Comparison of ENCODE assay signal across 8 cellular contexts in the genomic region with DNA sequence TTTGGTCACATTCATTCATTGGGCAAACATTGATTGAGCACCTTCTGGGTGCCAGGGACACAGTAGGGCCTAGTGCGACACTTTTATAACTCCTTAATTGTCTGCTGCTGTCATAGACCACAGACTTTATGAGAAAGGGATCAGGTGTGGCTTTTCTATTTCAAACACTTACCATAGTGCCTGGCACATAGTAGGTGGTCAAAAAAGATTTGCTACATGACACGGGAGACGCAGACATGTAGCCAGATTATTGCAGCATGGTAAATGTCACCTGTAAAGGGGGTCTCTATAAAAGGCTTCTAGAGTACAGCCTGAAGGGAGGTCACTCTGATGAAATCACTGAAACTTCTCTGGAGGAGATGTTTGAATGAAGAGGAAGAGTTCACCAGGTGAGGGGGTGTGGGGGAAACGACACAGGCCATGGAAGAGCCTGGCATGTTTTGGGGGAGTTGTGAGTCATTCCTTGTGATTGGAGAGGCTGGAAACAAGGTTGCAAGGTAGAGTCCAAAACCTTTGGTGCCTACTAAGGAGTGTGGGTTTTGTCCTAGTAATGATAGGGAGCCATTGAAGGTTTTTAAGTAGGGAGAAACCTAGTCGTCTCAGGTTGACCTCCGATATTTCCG. TPM values are rescaled to one million over a fixed set of nuclear protein-coding genes. Genes with fewer than 3 reads are reported as not detected.
A peak's percentile ranks its signal among the peaks of the same experiment; 100 is the strongest.
DNase-seq lines count a peak whose midpoint lies in the region; ATAC-seq, FAIRE-seq and TF ChIP-seq lines count a peak whose summit lies in the region.

No MANE protein-coding gene starts in this region.

- BruUV-seq in HepG2 (replicated peaks; lab: Mats Ljungman, UMichigan), result no TSS peak

- no peaks in the 10 kb centered on the region for H3K27me3 ChIP-seq in HepG2 (ENCODE audit: control insufficient read depth in 1 of 2, insufficient read depth in 2 of 2, low read length in 2 of 2)
- no peaks in the 10 kb centered on the region for H3K27me3 ChIP-seq in right lobe of liver
- no peaks in the 10 kb centered on the region for H3K27me3 ChIP-seq in mucosa of stomach (ENCODE audit: control insufficient read depth, insufficient read depth, low read length)
- H3K27me3 ChIP-seq in vagina, result no peaks in the 10 kb centered on the region

- H3K36me3 Mint-ChIP-seq in activated naive CD8-positive, alpha-beta T cell treated with anti-CD3 and anti-CD28 coated beads for 36 hours, result peaks cover 11% of the 10 kb centered on the region

- WGBS in HepG2 (ENCODE audit: low lambda C conversion rate), result 99% methylated on average over 7 of the region's 7 CpGs
- 62% methylated on average over 7 of the region's 7 CpGs for WGBS in right lobe of liver (ENCODE audit: insufficient coverage, low coverage, low lambda C conversion rate, missing lambda C conversion rate)

- POLR2A ChIA-PET in HepG2 (lab: Yijun Ruan, JAX), result interaction anchor here (1.1 to 2.5 kb wide), 11 partner anchors 12 to 214 kb away, joined by 3 to 28 read pairs (median 5); partner anchors contain the start of gene LRRC59

- H3K27me3 Mint-ChIP-seq in activated naive CD8-positive, alpha-beta T cell treated with anti-CD3 and anti-CD28 coated beads for 36 hours, result no peaks in the 10 kb centered on the region

- peaks cover 3% of the 10 kb centered on the region for H3K79me2 ChIP-seq in HepG2 (ENCODE audit: insufficient read depth, low read length)

- no peak for DNase-seq in HepG2 (ENCODE audit: low spot score)
- DNase-seq in right lobe of liver, result no peak
- DNase-seq in activated naive CD8-positive, alpha-beta T cell treated with anti-CD3 and anti-CD28 coated beads for 36 hours, result no peak
- DNase-seq in vagina (ENCODE audit: extremely low spot score in 2 of 2), result no peak
- DNase-seq in UCSD-AML1 (lab: John Stamatoyannopoulos, UW; ENCODE audit: unreplicated experiment), result no peak
- DNase-seq in EL, result no peak
- DNase-seq in left ventricle myocardium superior, result no peak

- intact Hi-C loops in HepG2 (cut with micrococcal nuclease; ENCODE audit: unreplicated experiment) (no loop called here), right lobe of liver (cut with DNase I) (loop anchor here in 1 of 2 donors (10.0 kb wide), 1 partner anchor 125 kb away; no protein-coding TSS in a partner anchor), vagina (cut with DNase I) (loop anchor here (5.0 to 10.0 kb wide), 2 partner anchors 62 to 365 kb away; no protein-coding TSS in a partner anchor), left ventricle myocardium superior (cut with micrococcal nuclease) (loop anchor here (5.0 to 10.0 kb wide), 2 partner anchors 62 to 145 kb away; no protein-coding TSS in a partner anchor)

- ATAC-seq in HepG2 (no peak), right lobe of liver (no peak), left ventricle myocardium superior (no peak)

- peak overlapping the region; percentile 83 for H3K27ac Mint-ChIP-seq in activated naive CD8-positive, alpha-beta T cell treated with anti-CD3 and anti-CD28 coated beads for 36 hours

- peaks cover 26% of the 10 kb centered on the region for H3K4me1 Mint-ChIP-seq in activated naive CD8-positive, alpha-beta T cell treated with anti-CD3 and anti-CD28 coated beads for 36 hours

- H3K9me3 Mint-ChIP-seq in activated naive CD8-positive, alpha-beta T cell treated with anti-CD3 and anti-CD28 coated beads for 36 hours, result no peaks in the 10 kb centered on the region

- TF ChIP-seq POLR2A in HepG2 (IDR thresholded peaks at IDR 0.05; ENCODE audit: insufficient read depth in 1 of 2, low read depth in 2 of 2, low read length in 2 of 2) (no peak), right lobe of liver (IDR thresholded peaks at IDR 0.05) (no peak), vagina (IDR thresholded peaks at IDR 0.05) (no peak)

- in situ Hi-C loops in HepG2 (cut with HindIII; ENCODE audit: extremely low pct_ligation_motif_present, low pct_unique_long_range_greater_than_20kb), result loop anchor here (5.0 kb wide), 2 partner anchors 147 to 217 kb away; no protein-coding TSS in a partner anchor

- H3K36me3 ChIP-seq in HepG2 (replicated peaks in 1 of 2; ENCODE audit: control insufficient read depth in 1 of 2, insufficient read depth in 2 of 2, low read length in 2 of 2) (peaks cover 9 to 19% of the 10 kb centered on the region in 2 experiments; a peak in 4 of 5 replicates), right lobe of liver (peaks cover 0 to 19% (median 5%) of the 10 kb centered on the region in 4 donors), mucosa of stomach (ENCODE audit: control insufficient read depth, insufficient read depth, low read length) (no peaks in the 10 kb centered on the region), vagina (peaks cover 0 to 13% of the 10 kb centered on the region in 2 donors)

- H3K4me3 Mint-ChIP-seq in activated naive CD8-positive, alpha-beta T cell treated with anti-CD3 and anti-CD28 coated beads for 36 hours, result peak overlapping the region; percentile 92

- H3K4me3 ChIP-seq in HepG2 (replicated peaks in 1 of 3; ENCODE audit: insufficient read depth in 1 of 3, low read depth in 2 of 3, low read length in 3 of 3) (no peak overlapping the region), right lobe of liver (no peak overlapping the region), mucosa of stomach (ENCODE audit: low read length) (no peak overlapping the region), vagina (peak overlapping the region; percentile 60 to 81)

- H3K9me3 ChIP-seq in HepG2 (ENCODE audit: low read length) (no peaks in the 10 kb centered on the region), right lobe of liver (no peaks in the 10 kb centered on the region), mucosa of stomach (ENCODE audit: control insufficient read depth, low read length) (no peaks in the 10 kb centered on the region), vagina (no peaks in the 10 kb centered on the region)

- no peak for TF ChIP-seq EP300 in HepG2 (IDR thresholded peaks at IDR 0.05; ENCODE audit: low read depth in 2 of 2, low read length in 2 of 2)
- TF ChIP-seq EP300 in HepG2 (CRISPR knock-in tag; IDR thresholded peaks at IDR 0.05; ENCODE audit: borderline replicate concordance), result no peak

- no peak overlapping the region for H2AFZ ChIP-seq in HepG2 (ENCODE audit: low read length)

- TF ChIP-seq CTCF in HepG2 (CRISPR knock-in tag; IDR thresholded peaks at IDR 0.05) (no peak), right lobe of liver (IDR thresholded peaks at IDR 0.05) (no peak), vagina (IDR thresholded peaks at IDR 0.05) (no peak)

- H3K9ac ChIP-seq in HepG2 (ENCODE audit: insufficient read depth, low read depth, low read length) (no peak overlapping the region), mucosa of stomach (ENCODE audit: low read length) (peak overlapping the region; percentile 33)

- no peak overlapping the region for H3K27ac ChIP-seq in HepG2 (ENCODE audit: extremely low read length, insufficient read depth, low read length)
- peak overlapping the region in 1 of 3 donors; percentile 6 for H3K27ac ChIP-seq in right lobe of liver
- peak overlapping the region; percentile 80 for H3K27ac ChIP-seq in vagina

- no peak for TF ChIP-seq RAD21 in HepG2 (CRISPR knock-in tag; IDR thresholded peaks at IDR 0.05)

- no peak for FAIRE-seq in HepG2 (lab: Jason Lieb, UNC)

- H3K4me1 ChIP-seq in HepG2 (ENCODE audit: insufficient read depth, low read length) (peaks cover 50% of the 10 kb centered on the region), right lobe of liver (peaks cover 0 to 41% (median 13%) of the 10 kb centered on the region in 4 donors), mucosa of stomach (ENCODE audit: control insufficient read depth, insufficient read depth, low read length) (peaks cover 30% of the 10 kb centered on the region), vagina (peaks cover 29% of the 10 kb centered on the region)

- peak overlapping the region; percentile 94 for H3K4me2 ChIP-seq in HepG2 (ENCODE audit: low read depth, low read length)

- H4K20me1 ChIP-seq in HepG2 (ENCODE audit: insufficient read depth, low read length), result peaks cover 4% of the 10 kb centered on the region; the same call in 1 of the 2 replicates

- CTCF ChIA-PET in HepG2 (lab: Yijun Ruan, JAX; ENCODE audit: low intra/inter-chr PET ratio, low total read pairs), result interaction anchor here (2.5 to 3.0 kb wide), 3 partner anchors 52 to 118 kb away, joined by 20 to 43 read pairs (median 20); partner anchors contain the start of gene LRRC59

RNA-seq across cellular contexts. Expression of gene RSAD1, which starts 1.6 kb away (rescaled TPM):
- total RNA-seq in HepG2 (2016; rRNA removed; fragmentation: Illumina TruSeq; extraction: Trizol), result 16.0 and 22.7 TPM in 2 replicates
- total RNA-seq in HepG2 (2016; cell fraction: cytosol; rRNA removed; fragmentation: Illumina TruSeq; extraction: Trizol; ENCODE audit: low read depth), result 7.3 and 10.0 TPM in 2 replicates
- 16.9 and 22.5 TPM in 2 replicates for total RNA-seq in HepG2 (2016; cell fraction: insoluble cytoplasmic fraction; rRNA removed; fragmentation: Illumina TruSeq; extraction: Trizol)
- total RNA-seq in HepG2 (2016; cell fraction: membrane; rRNA removed; fragmentation: Illumina TruSeq; extraction: Trizol), result 13.4 and 14.3 TPM in 2 replicates
- 30.4 and 33.5 TPM in 2 replicates for total RNA-seq in HepG2 (2016; cell fraction: nucleus; rRNA removed; fragmentation: Illumina TruSeq; extraction: Trizol)
- polyA plus RNA-seq in HepG2 (2011; rRNA removed), result 27.7 and 36.1 TPM in 2 replicates
- 18.4 and 20.0 TPM in 2 replicates for polyA plus RNA-seq in HepG2 (2011; cell fraction: cytosol; rRNA removed)
- 105 and 113 TPM in 2 replicates for polyA plus RNA-seq in HepG2 (2011; cell fraction: nucleus; rRNA removed)
- 23.6 and 33.3 TPM in 2 replicates for polyA plus RNA-seq in HepG2 (2012)
- polyA plus RNA-seq in HepG2 (2016; cell fraction: cytosol; fragmentation: Illumina TruSeq; extraction: Trizol; ENCODE audit: low read depth), result 5.4 and 6.8 TPM in 2 replicates
- polyA plus RNA-seq in HepG2 (2016; cell fraction: insoluble cytoplasmic fraction; fragmentation: Illumina TruSeq; extraction: Trizol; ENCODE audit: low read depth), result 26.1 and 30.3 TPM in 2 replicates
- 12.5 and 12.8 TPM in 2 replicates for polyA plus RNA-seq in HepG2 (2016; cell fraction: membrane; fragmentation: Illumina TruSeq; extraction: Trizol; ENCODE audit: low read depth)
- polyA plus RNA-seq in HepG2 (2016; cell fraction: nucleus; fragmentation: Illumina TruSeq; extraction: Trizol; ENCODE audit: insufficient read depth, low read depth), result 76.0 and 77.9 TPM in 2 replicates
- polyA minus RNA-seq in HepG2 (2011; rRNA and poly(A)+ RNA removed; ENCODE audit: low replicate concordance), result 18.5 and 34.3 TPM in 2 replicates
- polyA minus RNA-seq in HepG2 (2011; cell fraction: cytosol; rRNA and poly(A)+ RNA removed), result 8.6 and 9.4 TPM in 2 replicates
- 53.4 and 55.7 TPM in 2 replicates for polyA minus RNA-seq in HepG2 (2011; cell fraction: nucleus; rRNA and poly(A)+ RNA removed)
- total RNA-seq in right lobe of liver, result 10 to 100 TPM; 17.9 to 26.6 (median 23.4) TPM
- total RNA-seq in activated naive CD8-positive, alpha-beta T cell treated with anti-CD3 and anti-CD28 coated beads for 36 hours, result 10 to 100 TPM; 36.5 to 37.0 TPM
- 37.3 TPM for total RNA-seq in vagina
- 55.9 TPM for total RNA-seq in left ventricle myocardium superior

RNA-seq across cellular contexts. Expression of gene CHAD, which starts 11.6 kb away (rescaled TPM):
- not detected in 2 replicates for total RNA-seq in HepG2 (2016; rRNA removed; fragmentation: Illumina TruSeq; extraction: Trizol)
- not detected in 2 replicates for total RNA-seq in HepG2 (2016; cell fraction: cytosol; rRNA removed; fragmentation: Illumina TruSeq; extraction: Trizol; ENCODE audit: low read depth)
- 0.09 TPM in 1 of 2 replicates, not detected in the other for total RNA-seq in HepG2 (2016; cell fraction: insoluble cytoplasmic fraction; rRNA removed; fragmentation: Illumina TruSeq; extraction: Trizol)
- not detected in 2 replicates for total RNA-seq in HepG2 (2016; cell fraction: membrane; rRNA removed; fragmentation: Illumina TruSeq; extraction: Trizol)
- not detected in 2 replicates for total RNA-seq in HepG2 (2016; cell fraction: nucleus; rRNA removed; fragmentation: Illumina TruSeq; extraction: Trizol)
- polyA plus RNA-seq in HepG2 (2011; rRNA removed), result 1.4 and 2.2 TPM in 2 replicates
- polyA plus RNA-seq in HepG2 (2011; cell fraction: cytosol; rRNA removed), result 0.56 and 1.1 TPM in 2 replicates
- polyA plus RNA-seq in HepG2 (2011; cell fraction: nucleus; rRNA removed), result 7.9 and 10.0 TPM in 2 replicates
- polyA plus RNA-seq in HepG2 (2012), result 4.3 and 5.0 TPM in 2 replicates
- not detected in 2 replicates for polyA plus RNA-seq in HepG2 (2016; cell fraction: cytosol; fragmentation: Illumina TruSeq; extraction: Trizol; ENCODE audit: low read depth)
- polyA plus RNA-seq in HepG2 (2016; cell fraction: insoluble cytoplasmic fraction; fragmentation: Illumina TruSeq; extraction: Trizol; ENCODE audit: low read depth), result not detected in 2 replicates
- not detected in 2 replicates for polyA plus RNA-seq in HepG2 (2016; cell fraction: membrane; fragmentation: Illumina TruSeq; extraction: Trizol; ENCODE audit: low read depth)
- 1.1 TPM in 1 of 2 replicates, not detected in the other for polyA plus RNA-seq in HepG2 (2016; cell fraction: nucleus; fragmentation: Illumina TruSeq; extraction: Trizol; ENCODE audit: insufficient read depth, low read depth)
- 0.07 and 1.3 TPM in 2 replicates for polyA minus RNA-seq in HepG2 (2011; rRNA and poly(A)+ RNA removed; ENCODE audit: low replicate concordance)
- polyA minus RNA-seq in HepG2 (2011; cell fraction: cytosol; rRNA and poly(A)+ RNA removed), result not detected in 2 replicates
- 0.64 and 0.87 TPM in 2 replicates for polyA minus RNA-seq in HepG2 (2011; cell fraction: nucleus; rRNA and poly(A)+ RNA removed)
- total RNA-seq in right lobe of liver, result 10 to 100 TPM in 2 of 6 experiments, 1 to 10 TPM in 4; 1.0 to 11.3 (median 3.8) TPM
- total RNA-seq in activated naive CD8-positive, alpha-beta T cell treated with anti-CD3 and anti-CD28 coated beads for 36 hours, result not detected
- total RNA-seq in vagina, result not detected
- 0.32 TPM for total RNA-seq in left ventricle myocardium superior

RNA-seq across cellular contexts. Expression of gene MYCBPAP, which starts 28.0 kb away (rescaled TPM):
- total RNA-seq in HepG2 (2016; rRNA removed; fragmentation: Illumina TruSeq; extraction: Trizol) (0.24 and 0.36 TPM in 2 replicates), right lobe of liver (under 1 TPM in 1 of 6 experiments, not detected in 5; 0.51 TPM), vagina (not detected), left ventricle myocardium superior (0.55 TPM)
- total RNA-seq in HepG2 (2016; cell fraction: cytosol; rRNA removed; fragmentation: Illumina TruSeq; extraction: Trizol; ENCODE audit: low read depth), result not detected in 2 replicates
- 0.09 and 0.32 TPM in 2 replicates for total RNA-seq in HepG2 (2016; cell fraction: insoluble cytoplasmic fraction; rRNA removed; fragmentation: Illumina TruSeq; extraction: Trizol)
- total RNA-seq in HepG2 (2016; cell fraction: membrane; rRNA removed; fragmentation: Illumina TruSeq; extraction: Trizol), result 0.41 TPM in 1 of 2 replicates, not detected in the other
- 0.47 and 1.0 TPM in 2 replicates for total RNA-seq in HepG2 (2016; cell fraction: nucleus; rRNA removed; fragmentation: Illumina TruSeq; extraction: Trizol)
- polyA plus RNA-seq in HepG2 (2011; rRNA removed), result 0.18 and 0.22 TPM in 2 replicates
- polyA plus RNA-seq in HepG2 (2011; cell fraction: cytosol; rRNA removed), result 0.12 and 0.13 TPM in 2 replicates
- polyA plus RNA-seq in HepG2 (2011; cell fraction: nucleus; rRNA removed), result 0.69 and 1.0 TPM in 2 replicates
- 0.48 and 0.56 TPM in 2 replicates for polyA plus RNA-seq in HepG2 (2012)
- polyA plus RNA-seq in HepG2 (2016; cell fraction: cytosol; fragmentation: Illumina TruSeq; extraction: Trizol; ENCODE audit: low read depth), result not detected in 2 replicates
- 0.36 and 0.41 TPM in 2 replicates for polyA plus RNA-seq in HepG2 (2016; cell fraction: insoluble cytoplasmic fraction; fragmentation: Illumina TruSeq; extraction: Trizol; ENCODE audit: low read depth)
- polyA plus RNA-seq in HepG2 (2016; cell fraction: membrane; fragmentation: Illumina TruSeq; extraction: Trizol; ENCODE audit: low read depth), result 0.07 TPM in 1 of 2 replicates, not detected in the other
- polyA plus RNA-seq in HepG2 (2016; cell fraction: nucleus; fragmentation: Illumina TruSeq; extraction: Trizol; ENCODE audit: insufficient read depth, low read depth), result 0.93 and 1.1 TPM in 2 replicates
- 0.33 TPM in 1 of 2 replicates, not detected in the other for polyA minus RNA-seq in HepG2 (2011; rRNA and poly(A)+ RNA removed; ENCODE audit: low replicate concordance)
- polyA minus RNA-seq in HepG2 (2011; cell fraction: cytosol; rRNA and poly(A)+ RNA removed), result not detected in 2 replicates
- 0.52 and 0.75 TPM in 2 replicates for polyA minus RNA-seq in HepG2 (2011; cell fraction: nucleus; rRNA and poly(A)+ RNA removed)
- total RNA-seq in activated naive CD8-positive, alpha-beta T cell treated with anti-CD3 and anti-CD28 coated beads for 36 hours, result 1 to 10 TPM in 1 of 2 experiments, under 1 TPM in 1; 0.56 to 1.1 TPM

RNA-seq across cellular contexts. Expression of gene EPN3, which starts 52.3 kb away (rescaled TPM):
- 0.41 and 0.95 TPM in 2 replicates for total RNA-seq in HepG2 (2016; rRNA removed; fragmentation: Illumina TruSeq; extraction: Trizol)
- total RNA-seq in HepG2 (2016; cell fraction: cytosol; rRNA removed; fragmentation: Illumina TruSeq; extraction: Trizol; ENCODE audit: low read depth), result 0.88 and 1.1 TPM in 2 replicates
- total RNA-seq in HepG2 (2016; cell fraction: insoluble cytoplasmic fraction; rRNA removed; fragmentation: Illumina TruSeq; extraction: Trizol), result 0.54 and 0.71 TPM in 2 replicates
- total RNA-seq in HepG2 (2016; cell fraction: membrane; rRNA removed; fragmentation: Illumina TruSeq; extraction: Trizol), result 0.90 and 1.3 TPM in 2 replicates
- total RNA-seq in HepG2 (2016; cell fraction: nucleus; rRNA removed; fragmentation: Illumina TruSeq; extraction: Trizol), result 1.1 and 1.6 TPM in 2 replicates
- polyA plus RNA-seq in HepG2 (2011; rRNA removed), result 0.05 and 0.11 TPM in 2 replicates
- polyA plus RNA-seq in HepG2 (2011; cell fraction: cytosol; rRNA removed), result 0.04 and 0.09 TPM in 2 replicates
- polyA plus RNA-seq in HepG2 (2011; cell fraction: nucleus; rRNA removed), result 0.23 and 0.35 TPM in 2 replicates
- polyA plus RNA-seq in HepG2 (2012), result 0.09 and 0.15 TPM in 2 replicates
- 0.40 and 0.55 TPM in 2 replicates for polyA plus RNA-seq in HepG2 (2016; cell fraction: cytosol; fragmentation: Illumina TruSeq; extraction: Trizol; ENCODE audit: low read depth)
- 1.2 and 1.4 TPM in 2 replicates for polyA plus RNA-seq in HepG2 (2016; cell fraction: insoluble cytoplasmic fraction; fragmentation: Illumina TruSeq; extraction: Trizol; ENCODE audit: low read depth)
- polyA plus RNA-seq in HepG2 (2016; cell fraction: membrane; fragmentation: Illumina TruSeq; extraction: Trizol; ENCODE audit: low read depth), result 0.73 and 0.91 TPM in 2 replicates
- polyA plus RNA-seq in HepG2 (2016; cell fraction: nucleus; fragmentation: Illumina TruSeq; extraction: Trizol; ENCODE audit: insufficient read depth, low read depth), result 1.2 and 1.7 TPM in 2 replicates
- 0.35 and 1.4 TPM in 2 replicates for polyA minus RNA-seq in HepG2 (2011; rRNA and poly(A)+ RNA removed; ENCODE audit: low replicate concordance)
- 0.20 and 0.53 TPM in 2 replicates for polyA minus RNA-seq in HepG2 (2011; cell fraction: cytosol; rRNA and poly(A)+ RNA removed)
- 1.1 and 3.2 TPM in 2 replicates for polyA minus RNA-seq in HepG2 (2011; cell fraction: nucleus; rRNA and poly(A)+ RNA removed)
- under 1 TPM in 2 of 6 experiments, not detected in 4; 0.06 to 0.27 TPM for total RNA-seq in right lobe of liver
- not detected for total RNA-seq in activated naive CD8-positive, alpha-beta T cell treated with anti-CD3 and anti-CD28 coated beads for 36 hours
- total RNA-seq in vagina, result 21.9 TPM
- 33.4 TPM for total RNA-seq in left ventricle myocardium superior

RNA-seq across cellular contexts. Expression of gene ACSF2, which starts 54.2 kb away (rescaled TPM):
- total RNA-seq in HepG2 (2016; rRNA removed; fragmentation: Illumina TruSeq; extraction: Trizol) (32.0 and 87.3 TPM in 2 replicates), right lobe of liver (10 to 100 TPM; 25.1 to 60.9 (median 36.9) TPM), vagina (56.0 TPM), left ventricle myocardium superior (22.5 TPM)
- total RNA-seq in HepG2 (2016; cell fraction: cytosol; rRNA removed; fragmentation: Illumina TruSeq; extraction: Trizol; ENCODE audit: low read depth), result 20.7 and 23.9 TPM in 2 replicates
- total RNA-seq in HepG2 (2016; cell fraction: insoluble cytoplasmic fraction; rRNA removed; fragmentation: Illumina TruSeq; extraction: Trizol), result 26.9 and 94.3 TPM in 2 replicates
- total RNA-seq in HepG2 (2016; cell fraction: membrane; rRNA removed; fragmentation: Illumina TruSeq; extraction: Trizol), result 19.8 and 21.0 TPM in 2 replicates
- total RNA-seq in HepG2 (2016; cell fraction: nucleus; rRNA removed; fragmentation: Illumina TruSeq; extraction: Trizol), result 90.8 and 95.0 TPM in 2 replicates
- 109 and 117 TPM in 2 replicates for polyA plus RNA-seq in HepG2 (2011; rRNA removed)
- 68.6 and 80.4 TPM in 2 replicates for polyA plus RNA-seq in HepG2 (2011; cell fraction: cytosol; rRNA removed)
- 334 and 438 TPM in 2 replicates for polyA plus RNA-seq in HepG2 (2011; cell fraction: nucleus; rRNA removed)
- 79.7 and 97.7 TPM in 2 replicates for polyA plus RNA-seq in HepG2 (2012)
- 8.6 and 9.0 TPM in 2 replicates for polyA plus RNA-seq in HepG2 (2016; cell fraction: cytosol; fragmentation: Illumina TruSeq; extraction: Trizol; ENCODE audit: low read depth)
- polyA plus RNA-seq in HepG2 (2016; cell fraction: insoluble cytoplasmic fraction; fragmentation: Illumina TruSeq; extraction: Trizol; ENCODE audit: low read depth), result 26.3 and 30.3 TPM in 2 replicates
- polyA plus RNA-seq in HepG2 (2016; cell fraction: membrane; fragmentation: Illumina TruSeq; extraction: Trizol; ENCODE audit: low read depth), result 13.4 and 14.3 TPM in 2 replicates
- 198 and 222 TPM in 2 replicates for polyA plus RNA-seq in HepG2 (2016; cell fraction: nucleus; fragmentation: Illumina TruSeq; extraction: Trizol; ENCODE audit: insufficient read depth, low read depth)
- polyA minus RNA-seq in HepG2 (2011; rRNA and poly(A)+ RNA removed; ENCODE audit: low replicate concordance), result 87.1 and 260 TPM in 2 replicates
- polyA minus RNA-seq in HepG2 (2011; cell fraction: cytosol; rRNA and poly(A)+ RNA removed), result 32.1 and 36.7 TPM in 2 replicates
- 111 and 114 TPM in 2 replicates for polyA minus RNA-seq in HepG2 (2011; cell fraction: nucleus; rRNA and poly(A)+ RNA removed)
- 1 to 10 TPM; 9.2 to 9.7 TPM for total RNA-seq in activated naive CD8-positive, alpha-beta T cell treated with anti-CD3 and anti-CD28 coated beads for 36 hours

Comparison
In these comparisons a context has a peak if more than half of its experiments do, and no peak if none do; other contexts are left out.
1. H3K4me3 ChIP-seq: peak in vagina (2 of 2); none in HepG2 (0 of 3), right lobe of liver (0 of 3) and mucosa of stomach (single experiment).